25 cellular contexts compared by ENCODE assay signal in the genomic region with DNA sequence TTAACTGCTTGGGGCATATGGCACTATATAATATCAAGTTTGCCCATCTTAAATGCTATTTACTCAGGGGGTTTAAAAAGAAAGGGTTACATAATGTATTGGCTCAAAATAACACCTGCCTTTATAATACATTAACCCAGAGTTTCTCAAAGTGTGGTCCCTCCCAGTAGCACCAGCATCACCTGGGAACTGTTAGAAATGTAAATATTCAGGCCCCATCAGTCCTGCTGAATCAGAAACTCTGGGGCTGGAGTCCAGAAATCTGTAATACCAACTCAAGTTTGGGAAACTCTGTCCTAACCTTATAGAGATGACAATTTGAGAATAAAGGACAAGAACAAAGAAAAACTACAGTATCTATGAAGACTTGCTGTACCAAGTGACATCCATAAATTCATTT.
"Had no signal": no experiment of that assay in that cellular context is flagged by ENCODE, and none has a peak within 500 bp of the region (broad histone marks: within the 10 kb centered on the region; RNA-seq: fewer than 3 reads in every experiment).

No MANE protein-coding gene starts in this region.

- ATAC-seq: activated CD8-positive, alpha-beta T cell treated with anti-CD3 and anti-CD28 coated beads for 36 hours; activated T-cell treated with anti-CD3 and anti-CD28 coated beads, Interleukin-2, amount 50 U/mL, for 72 hours had no signal

- DNase-seq: activated CD4-positive, alpha-beta T cell treated with anti-CD3 and anti-CD28 coated beads for 4 hours; activated CD8-positive, alpha-beta memory T cell treated with anti-CD3 and anti-CD28 coated beads, Interleukin-2, amount 50 U/mL, for 4 hours; activated CD8-positive, alpha-beta T cell treated with anti-CD3 and anti-CD28 coated beads for 36 hours; activated naive CD4-positive, alpha-beta T cell treated with anti-CD3 and anti-CD28 coated beads, Interleukin-2, amount 50 U/mL, for 16 hours; activated naive CD8-positive, alpha-beta T cell treated with anti-CD3 and anti-CD28 coated beads, Interleukin-2, amount 10 ng/mL, durations not matched to agents 7 days and 5 days; activated T-cell treated with anti-CD3 and anti-CD28 coated beads, Interleukin-2, amount 50 U/mL, for 72 hours; adrenal gland; anterior cingulate cortex; cerebellar nuclear complex; Karpas-422; MM.1S; NCI-H1105; NCI-H1436; NCI-H187 treated with DMSO at 0.1 percent for 48 hours; NCI-H2081 treated with DMSO at 0.1 percent for 48 hours; NCI-H345; NCI-H510A; NCI-H774; NK-92 treated with Interleukin-12 subunit alpha and Interleukin-12 subunit beta, amount 100 ng/mL, for 24 hours; Peyer's patch; Right ventricle myocardium superior; SJCRH30; T-helper 1 cell; WERI-Rb-1 had no signal

- FAIRE-seq: colon had no signal
